In genomic region chr21:33902349-33902748, GRCh38 we compare ENCODE assay signal across 21 cellular contexts. TPM values are rescaled to one million over a fixed set of nuclear protein-coding genes. Genes with fewer than 3 reads are reported as not detected.
DNase-seq lines count a peak whose midpoint lies in the region; ATAC-seq, FAIRE-seq and TF ChIP-seq lines count a peak whose summit lies in the region.
"Had no signal": no experiment of that assay in that cellular context is flagged by ENCODE, and none has a peak within 500 bp of the region (broad histone marks: within the 10 kb centered on the region; RNA-seq: fewer than 3 reads in every experiment).

No MANE protein-coding gene starts in this region.

- H3K36me3 ChIP-seq in bronchial epithelial cell (ENCODE audit: control insufficient read depth, insufficient read depth, low read length) (peaks cover 10% of the 10 kb centered on the region), suprapubic skin (peaks cover 55% of the 10 kb centered on the region)

- no peaks in the 10 kb centered on the region for H3K27me3 ChIP-seq in bronchial epithelial cell (ENCODE audit: control insufficient read depth, insufficient read depth, low read length)
- H3K27me3 ChIP-seq in suprapubic skin = no peaks in the 10 kb centered on the region
- H3K27me3 ChIP-seq: adrenal gland, breast epithelium, upper lobe of left lung had no signal

- TF ChIP-seq EP300 in suprapubic skin (IDR thresholded peaks at IDR 0.05) = no peak

- no peaks in the 10 kb centered on the region for H3K9me3 Mint-ChIP-seq in activated naive CD8-positive, alpha-beta T cell (ENCODE audit: low read depth)
- no peaks in the 10 kb centered on the region for H3K9me3 Mint-ChIP-seq in activated naive CD8-positive, alpha-beta T cell treated with anti-CD3 and anti-CD28 coated beads, Interleukin-2, amount 50 U/mL, for 24 hours
- H3K9me3 Mint-ChIP-seq: activated CD4-positive, alpha-beta memory T cell treated with anti-CD3 and anti-CD28 coated beads for 36 hours; CD8-positive, alpha-beta memory T cell; natural killer cell had no signal

- H3K4me1 Mint-ChIP-seq in activated naive CD8-positive, alpha-beta T cell (ENCODE audit: low read depth) = peaks cover 5% of the 10 kb centered on the region
- peaks cover 2% of the 10 kb centered on the region for H3K4me1 Mint-ChIP-seq in activated naive CD8-positive, alpha-beta T cell treated with anti-CD3 and anti-CD28 coated beads, Interleukin-2, amount 50 U/mL, for 24 hours
- H3K4me1 Mint-ChIP-seq: CD8-positive, alpha-beta memory T cell; natural killer cell had no signal

- H3K27ac Mint-ChIP-seq in activated naive CD8-positive, alpha-beta T cell = peak overlapping the region; percentile 28
- no peak overlapping the region for H3K27ac Mint-ChIP-seq in activated naive CD8-positive, alpha-beta T cell treated with anti-CD3 and anti-CD28 coated beads, Interleukin-2, amount 50 U/mL, for 24 hours
- H3K27ac Mint-ChIP-seq: activated CD4-positive, alpha-beta memory T cell treated with anti-CD3 and anti-CD28 coated beads for 36 hours had no signal

- no peak overlapping the region for H3K4me3 Mint-ChIP-seq in activated naive CD8-positive, alpha-beta T cell
- H3K4me3 Mint-ChIP-seq in activated naive CD8-positive, alpha-beta T cell treated with anti-CD3 and anti-CD28 coated beads, Interleukin-2, amount 50 U/mL, for 24 hours = no peak overlapping the region
- H3K4me3 Mint-ChIP-seq: activated CD4-positive, alpha-beta memory T cell treated with anti-CD3 and anti-CD28 coated beads for 36 hours; CD8-positive, alpha-beta memory T cell; natural killer cell had no signal

- peak; percentile 50 for FAIRE-seq in bronchial epithelial cell (lab: Jason Lieb, UNC)
- FAIRE-seq: A204.1 had no signal

- no peak for TF ChIP-seq POLR2A in suprapubic skin (IDR thresholded peaks at IDR 0.05)

- no peak for ATAC-seq in activated naive CD8-positive, alpha-beta T cell treated with anti-CD3 and anti-CD28 coated beads, Interleukin-2, amount 50 U/mL, for 24 hours
- ATAC-seq in left lobe of liver = peak; percentile 62
- no peak for ATAC-seq in GM18511 (IDR thresholded peaks at IDR 0.05; ENCODE audit: unreplicated experiment)
- ATAC-seq: natural killer cell had no signal

- H3K27ac ChIP-seq in suprapubic skin = peak overlapping the region; percentile 15
- H3K27ac ChIP-seq: KMS-11, upper lobe of left lung had no signal

- TF ChIP-seq CTCF in bronchial epithelial cell (IDR thresholded peaks at IDR 0.05; ENCODE audit: insufficient read depth, low read length, severe bottlenecking) (no peak), suprapubic skin (IDR thresholded peaks at IDR 0.05) (no peak)

- no peak for DNase-seq in activated naive CD8-positive, alpha-beta T cell treated with anti-CD3 and anti-CD28 coated beads, Interleukin-2, amount 50 U/mL, for 24 hours
- DNase-seq in bronchial epithelial cell (ENCODE audit: low read depth) (no peak), left lobe of liver (ENCODE audit: low spot score) (no peak), suprapubic skin (ENCODE audit: low spot score in 2 of 2) (no peak), SK-N-DZ (ENCODE audit: low spot score) (no peak)
- no peak for DNase-seq in NK-92 treated with Interleukin-12 subunit alpha and Interleukin-12 subunit beta, amount 100 ng/mL, for 24 hours (lab: John Stamatoyannopoulos, UW)
- DNase-seq: activated CD4-positive, CD25-positive, alpha-beta regulatory T cell; activated effector memory CD4-positive, alpha-beta T cell treated with anti-CD3 and anti-CD28 coated beads, Interleukin-2, amount 50 U/mL, for 16 hours; CD8-positive, alpha-beta memory T cell; DMS153; natural killer cell; stimulated activated naive CD8-positive, alpha-beta T cell treated with anti-CD3 and anti-CD28 coated beads, Interleukin-15, Interleukin-2, amounts not matched to agents 100 U/mL and 50 U/mL, for 24 hours; SW 1271; upper lobe of left lung had no signal

- H3K36me3 Mint-ChIP-seq in activated naive CD8-positive, alpha-beta T cell = peaks cover 10% of the 10 kb centered on the region
- peaks cover 48% of the 10 kb centered on the region for H3K36me3 Mint-ChIP-seq in activated naive CD8-positive, alpha-beta T cell treated with anti-CD3 and anti-CD28 coated beads, Interleukin-2, amount 50 U/mL, for 24 hours (ENCODE audit: low read depth)

- WGBS in suprapubic skin = 80% methylated on average over 6 of the region's 6 CpGs

- no peaks in the 10 kb centered on the region for H3K4me1 ChIP-seq in suprapubic skin
- H3K4me1 ChIP-seq: breast epithelium, upper lobe of left lung had no signal

- H3K27me3 Mint-ChIP-seq in activated naive CD8-positive, alpha-beta T cell = no peaks in the 10 kb centered on the region
- no peaks in the 10 kb centered on the region for H3K27me3 Mint-ChIP-seq in activated naive CD8-positive, alpha-beta T cell treated with anti-CD3 and anti-CD28 coated beads, Interleukin-2, amount 50 U/mL, for 24 hours
- H3K27me3 Mint-ChIP-seq: activated CD4-positive, alpha-beta memory T cell treated with anti-CD3 and anti-CD28 coated beads for 36 hours; CD8-positive, alpha-beta memory T cell had no signal

- H3K4me3 ChIP-seq in bronchial epithelial cell (ENCODE audit: low read depth, low read length) (no peak overlapping the region), suprapubic skin (no peak overlapping the region)
- H3K4me3 ChIP-seq: adrenal gland, breast epithelium, upper lobe of left lung had no signal

- no peaks in the 10 kb centered on the region for H3K9me3 ChIP-seq in suprapubic skin
- H3K9me3 ChIP-seq: adrenal gland, breast epithelium, upper lobe of left lung had no signal

RNA-seq across cellular contexts. Expression of gene ATP5PO, which starts 13.3 kb away (rescaled TPM):
- total RNA-seq in bronchial epithelial cell = 160 and 341 TPM in 2 replicates
- total RNA-seq in left lobe of liver = 86.8 TPM
- total RNA-seq in suprapubic skin = 100 to 1,000 TPM; 121 to 182 (median 159) TPM
- 223 and 273 TPM in 2 replicates for polyA plus RNA-seq in SK-N-DZ (2014; cell fraction: cytosol; rRNA removed)
- polyA plus RNA-seq in SK-N-DZ (2014; cell fraction: nucleus; rRNA removed) = 118 and 259 TPM in 2 replicates
